Comparison of ENCODE assay signal across 8 cellular contexts in genomic region chr12:47773858-47774580, GRCh38. TPM values are rescaled to one million over a fixed set of nuclear protein-coding genes. Genes with fewer than 3 reads are reported as not detected.
A peak's percentile ranks its signal among the peaks of the same experiment; 100 is the strongest.
DNase-seq lines count a peak whose midpoint lies in the region; ATAC-seq and TF ChIP-seq lines count a peak whose summit lies in the region.

No MANE protein-coding gene starts in this region.

- CTCF ChIA-PET in A673 (lab: Charles Lee) = interaction anchor here (2.4 kb wide), 1 partner anchor 64 kb away, joined by 10 read pairs; no protein-coding TSS in a partner anchor

- H3K4me3 ChIP-seq in A673 (ENCODE audit: low read depth, low read length, poor library complexity, severe bottlenecking) (peak overlapping the region; percentile 88), cardiac fibroblast (replicated peaks in 1 of 2; ENCODE audit: low read depth in 2 of 2, low read length in 2 of 2) (peak overlapping the region; percentile 63 to 64), aorta (ENCODE audit: low read length in 2 of 2) (peak overlapping the region; percentile 53 to 69)

- no peak for ATAC-seq in aorta (ENCODE audit: low FRiP score)
- no peak for ATAC-seq in GM18870 (IDR thresholded peaks at IDR 0.05; ENCODE audit: unreplicated experiment)

- TSS peak; percentile 76 for BruUV-seq in A673 (replicated peaks; lab: Mats Ljungman, UMichigan)

- H3K36me3 ChIP-seq in A673 (ENCODE audit: insufficient read depth, low read length, poor library complexity, severe bottlenecking) (no peaks in the 10 kb centered on the region), aorta (ENCODE audit: control insufficient read depth in 1 of 2, insufficient read depth in 2 of 2, low read length in 1 of 2) (no peaks in the 10 kb centered on the region)

- H3K4me1 ChIP-seq in A673 (ENCODE audit: insufficient read depth, low read length, poor library complexity, severe bottlenecking) (peaks cover 57% of the 10 kb centered on the region), aorta (ENCODE audit: control insufficient read depth in 1 of 2, insufficient read depth in 2 of 2, low read length in 2 of 2) (peaks cover 0 to 5% of the 10 kb centered on the region in 2 donors)

- 55 to 56% methylated on average over 14 of the region's 14 CpGs for WGBS in aorta, 2 donors

- DNase-seq in A673 (ENCODE audit: low spot score) = no peak
- peak; percentile 71 for DNase-seq in HuH-7.5 (ENCODE audit: low spot score)
- DNase-seq in cardiac fibroblast (ENCODE audit: low read depth in 2 of 2) = no peak
- peak; percentile 34 for DNase-seq in midbrain (lab: John Stamatoyannopoulos, UW)
- no peak for DNase-seq in aorta
- no peak for DNase-seq in NCI-H226
- DNase-seq in EL = no peak

- TF ChIP-seq CTCF in A673 (conservative IDR thresholded peaks at IDR 0.05; ENCODE audit: low read depth, low read length) (peak; percentile 7; the same call in 1 of the 2 replicates), cardiac fibroblast (IDR thresholded peaks at IDR 0.05; ENCODE audit: low read depth, low read length) (no peak)

- POLR2A ChIA-PET in A673 (lab: Charles Lee; ENCODE audit: low non-redundant PET) = no interaction called here

- intact Hi-C loops in A673 (cut with micrococcal nuclease; ENCODE audit: unreplicated experiment) (no loop called here), aorta (cut with DNase I) (no loop called here)

- H3K9me3 ChIP-seq in A673 (ENCODE audit: low read depth, low read length, poor library complexity, severe bottlenecking) (no peaks in the 10 kb centered on the region), aorta (ENCODE audit: control insufficient read depth, low read length) (no peaks in the 10 kb centered on the region)

- H3K27ac ChIP-seq in A673 (ENCODE audit: low read depth, low read length, poor library complexity, severe bottlenecking) (peak overlapping the region; percentile 77), aorta (ENCODE audit: low read depth in 1 of 2, low read length in 2 of 2) (no peak overlapping the region)

- H3K27me3 ChIP-seq in A673 (replicated peaks; ENCODE audit: insufficient read depth, low read depth, low read length, poor library complexity) (no peaks in the 10 kb centered on the region), aorta (ENCODE audit: control insufficient read depth in 1 of 2, insufficient read depth in 2 of 2, low read length in 1 of 2) (no peaks in the 10 kb centered on the region)

RNA-seq across cellular contexts. Expression of gene SLC48A1, which starts 1.0 kb away (rescaled TPM):
- 39.3 and 39.8 TPM in 2 replicates for total RNA-seq in A673 (2021)
- total RNA-seq in aorta = 10 to 100 TPM; 35.7 to 51.3 TPM
- 10 to 100 TPM; 19.7 to 33.6 TPM for polyA plus RNA-seq in aorta

RNA-seq across cellular contexts. Expression of gene RAPGEF3, which starts 15.3 kb away (rescaled TPM):
- total RNA-seq in A673 (2021) (4.3 and 5.7 TPM in 2 replicates), aorta (100 to 1,000 TPM in 1 of 2 donors, 10 to 100 TPM in 1; 39.2 to 139 TPM)
- 100 to 1,000 TPM in 1 of 2 donors, 1 to 10 TPM in 1; 3.1 to 149 TPM for polyA plus RNA-seq in aorta

RNA-seq across cellular contexts. Expression of gene HDAC7, which starts 45.7 kb away (rescaled TPM):
- total RNA-seq in A673 (2021) (58.9 and 63.0 TPM in 2 replicates), aorta (100 to 1,000 TPM; 144 to 192 TPM)
- polyA plus RNA-seq in aorta = 10 to 100 TPM; 17.0 to 93.4 TPM

RNA-seq across cellular contexts. Expression of gene ENDOU, which starts 48.7 kb away (rescaled TPM):
- total RNA-seq in A673 (2021) (0.35 and 0.58 TPM in 2 replicates), aorta (1 to 10 TPM in 1 of 2 donors, under 1 TPM in 1; 0.29 to 1.7 TPM)
- under 1 TPM in 1 of 2 donors, not detected in 1; 0.74 TPM for polyA plus RNA-seq in aorta

Comparison
In these comparisons a context has a peak if more than half of its experiments do, and no peak if none do; other contexts are left out.
1. DNase-seq: peak in HuH-7.5 (single experiment) and midbrain (single experiment); none in A673 (single experiment), cardiac fibroblast (0 of 2), aorta (0 of 2), NCI-H226 (single experiment) and EL (single experiment).
2. Peak in every context shown above with its lines, with median percentiles within 50 percentile points of each other: H3K4me3 ChIP-seq.